Comparison of ENCODE assay signal across 19 cellular contexts in genomic region chr2:204191574-204191973, GRCh38.
DNase-seq lines count a peak whose midpoint lies in the region; ATAC-seq and TF ChIP-seq lines count a peak whose summit lies in the region.
"Had no signal": no experiment of that assay in that cellular context is flagged by ENCODE, and none has a peak within 500 bp of the region (broad histone marks: within the 10 kb centered on the region; RNA-seq: fewer than 3 reads in every experiment).

No MANE protein-coding gene starts in this region.

- H3K4me3 ChIP-seq in SK-N-SH (ENCODE audit: low read depth in 2 of 2, low read length in 1 of 2) (no peak overlapping the region), upper lobe of left lung (no peak overlapping the region)
- H3K4me3 ChIP-seq: A549; BLaER1 treated with 17β-estradiol and CSF1 and Interleukin-3, amounts not matched to agents 10 nM and 100 nM had no signal

- no peaks in the 10 kb centered on the region for H3K79me2 ChIP-seq in SK-N-SH (ENCODE audit: insufficient read depth)

- H3K27me3 ChIP-seq in SK-N-SH (ENCODE audit: insufficient read depth): no peaks in the 10 kb centered on the region
- H3K27me3 ChIP-seq in upper lobe of left lung: no peaks in the 10 kb centered on the region
- H3K27me3 ChIP-seq: BLaER1 treated with 17β-estradiol and CSF1 and Interleukin-3, amounts not matched to agents 10 nM and 100 nM had no signal

- H3K4me1 ChIP-seq in SK-N-SH (ENCODE audit: control insufficient read depth in 1 of 2, insufficient read depth in 2 of 2, low read depth in 1 of 2, low read length in 1 of 2) (peaks cover 0 to 29% of the 10 kb centered on the region in 2 experiments; a peak in 2 of 4 replicates), upper lobe of left lung (no peaks in the 10 kb centered on the region)
- H3K4me1 ChIP-seq: A549; BLaER1 treated with 17β-estradiol and CSF1 and Interleukin-3, amounts not matched to agents 10 nM and 100 nM had no signal

- H2AFZ ChIP-seq in SK-N-SH (ENCODE audit: low read depth): no peak overlapping the region

- TF ChIP-seq RAD21 in SK-N-SH (IDR thresholded peaks at IDR 0.05; ENCODE audit: low read length): no peak

- TF ChIP-seq CTCF in SK-N-SH (IDR thresholded peaks at IDR 0.05): no peak
- no peak for TF ChIP-seq CTCF in nephron (IDR thresholded peaks at IDR 0.05; ENCODE audit: unreplicated experiment in 3 of 3)
- TF ChIP-seq CTCF in upper lobe of left lung (IDR thresholded peaks at IDR 0.05): no peak

- POLR2A ChIA-PET in SK-N-SH (lab: Yijun Ruan, JAX): no interaction called here

- no peak overlapping the region for H3K4me2 ChIP-seq in SK-N-SH
- H3K4me2 ChIP-seq: A549; BLaER1 treated with 17β-estradiol and CSF1 and Interleukin-3, amounts not matched to agents 10 nM and 100 nM had no signal

- H3K9me2 ChIP-seq in SK-N-SH: no peaks in the 10 kb centered on the region

- no peak for TF ChIP-seq POLR2A in upper lobe of left lung (IDR thresholded peaks at IDR 0.05)

- ATAC-seq in SK-N-SH treated with all-trans-retinoic acid at 6 μM for 48 hours (no peak), upper lobe of left lung (ENCODE audit: low FRiP score in 2 of 2) (no peak)
- ATAC-seq: A549; CD8-positive, alpha-beta T cell had no signal

- H3K36me3 Mint-ChIP-seq in nephron (ENCODE audit: low read depth): no peaks in the 10 kb centered on the region
- H3K36me3 Mint-ChIP-seq: CD8-positive, alpha-beta T cell had no signal

- no peaks in the 10 kb centered on the region for H3K9me3 Mint-ChIP-seq in nephron
- H3K9me3 Mint-ChIP-seq: CD4-positive, alpha-beta T cell; CD8-positive, alpha-beta T cell had no signal

- no peak overlapping the region for H3K4me3 Mint-ChIP-seq in nephron
- H3K4me3 Mint-ChIP-seq: B cell; CD4-positive, alpha-beta T cell; CD8-positive, alpha-beta T cell had no signal

- H3K27ac ChIP-seq in SK-N-SH (ENCODE audit: low read depth in 2 of 2, low read length in 1 of 2): peak overlapping the region in 1 of 2 experiments; percentile 62; a peak in 2 of 4 replicates
- H3K27ac ChIP-seq in upper lobe of left lung: no peak overlapping the region
- H3K27ac ChIP-seq: 22Rv1; A549; BLaER1 treated with 17β-estradiol and CSF1 and Interleukin-3, amounts not matched to agents 10 nM and 100 nM; C4-2B had no signal

- CTCF ChIA-PET in SK-N-SH (lab: Yijun Ruan, JAX): interaction anchor here (1.1 to 3.3 kb wide), 4 partner anchors 12 to 69 kb away, joined by 4 to 12 read pairs (median 8); no protein-coding TSS in a partner anchor

- H3K36me3 ChIP-seq in SK-N-SH (replicated peaks in 1 of 2; ENCODE audit: control insufficient read depth in 1 of 2, insufficient read depth in 2 of 2, low read length in 1 of 2) (no peaks in the 10 kb centered on the region), upper lobe of left lung (no peaks in the 10 kb centered on the region)
- H3K36me3 ChIP-seq: BLaER1 treated with 17β-estradiol and CSF1 and Interleukin-3, amounts not matched to agents 10 nM and 100 nM had no signal

- H3K4me1 Mint-ChIP-seq in nephron: peaks cover 54% of the 10 kb centered on the region
- H3K4me1 Mint-ChIP-seq: B cell had no signal

- no peaks in the 10 kb centered on the region for H3K9me3 ChIP-seq in SK-N-SH
- no peaks in the 10 kb centered on the region for H3K9me3 ChIP-seq in upper lobe of left lung
- H3K9me3 ChIP-seq: A549; BLaER1 treated with 17β-estradiol and CSF1 and Interleukin-3, amounts not matched to agents 10 nM and 100 nM had no signal

- TF ChIP-seq EP300 in SK-N-SH (IDR thresholded peaks at IDR 0.05; ENCODE audit: borderline replicate concordance in 1 of 2, low read depth in 1 of 2, low read length in 1 of 2): no peak
- TF ChIP-seq EP300 in upper lobe of left lung (IDR thresholded peaks at IDR 0.05): no peak

- H3K27me3 Mint-ChIP-seq in nephron (ENCODE audit: low read depth): no peaks in the 10 kb centered on the region
- H3K27me3 Mint-ChIP-seq: CD4-positive, alpha-beta T cell had no signal

- DNase-seq in SK-N-SH: no peak
- peak; percentile 9 for DNase-seq in astrocyte of the hippocampus (ENCODE audit: low read depth, low spot score)
- DNase-seq in NCI-H524 (lab: John Stamatoyannopoulos, UW): no peak
- no peak for DNase-seq in Kasumi-1 (lab: John Stamatoyannopoulos, UW)
- DNase-seq in upper lobe of left lung: no peak
- DNase-seq: AML-193; Caco-2; Calu3; CD4-positive, alpha-beta T cell; CD8-positive, alpha-beta T cell; DMS79 treated with DMSO at 0.1 percent for 48 hours; GF-D8 had no signal

- peak overlapping the region in 2 of 3 experiments; percentile 17 to 51 for H3K27ac Mint-ChIP-seq in nephron
- H3K27ac Mint-ChIP-seq: B cell; CD4-positive, alpha-beta T cell; CD8-positive, alpha-beta T cell had no signal

- H3K9ac ChIP-seq in SK-N-SH: no peak overlapping the region
- H3K9ac ChIP-seq: BLaER1 treated with 17β-estradiol and CSF1 and Interleukin-3, amounts not matched to agents 10 nM and 100 nM had no signal

- no peaks in the 10 kb centered on the region for H3F3A ChIP-seq in SK-N-SH (replicated peaks; ENCODE audit: insufficient read depth)

- no peaks in the 10 kb centered on the region for H4K20me1 ChIP-seq in SK-N-SH (ENCODE audit: insufficient read depth)
- H4K20me1 ChIP-seq: BLaER1 treated with 17β-estradiol and CSF1 and Interleukin-3, amounts not matched to agents 10 nM and 100 nM had no signal

TF ChIP-seq in SK-N-SH treated with all-trans-retinoic acid at 6 μM for 48 hours, 23 proteins besides CTCF, POLR2A, EP300 and RAD21:
- TF ChIP-seq ISL1 (CRISPR knock-in tag; IDR thresholded peaks at IDR 0.05) (peak; percentile 94), PPARA (CRISPR knock-in tag; IDR thresholded peaks at IDR 0.05; ENCODE audit: borderline replicate concordance) (no peak)
TF ChIP-seq in SK-N-SH treated with all-trans-retinoic acid at 6 μM for 48 hours: peak in this region for 1.

TF ChIP-seq in SK-N-SH, 30 proteins besides CTCF, POLR2A, EP300 and RAD21:
- TF ChIP-seq TAF1 (IDR thresholded peaks at IDR 0.05; ENCODE audit: borderline replicate concordance, low read depth, low read length): no peak
- no peak for TF ChIP-seq PBX3 (IDR thresholded peaks at IDR 0.05)
